Comparison of ENCODE assay signal across 21 cellular contexts in genomic region chr5:81633471-81633870, GRCh38.
"Had no signal": no experiment of that assay in that cellular context is flagged by ENCODE, and none has a peak within 500 bp of the region (broad histone marks: within the 10 kb centered on the region; RNA-seq: fewer than 3 reads in every experiment).

No MANE protein-coding gene starts in this region.

- H3K4me3 Mint-ChIP-seq: activated CD4-positive, alpha-beta T cell treated with anti-CD3 and anti-CD28 coated beads, Interleukin-2, amount 10 ng/mL, durations not matched to agents 24 days and 14 days; activated T-cell treated with anti-CD3 and anti-CD28 coated beads, Interleukin-2, amount 50 U/mL, for 72 hours; natural killer cell had no signal

- H3K27ac ChIP-seq: adrenal gland, lower lobe of right lung, pancreas, stomach, upper lobe of left lung had no signal

- H3K4me2 ChIP-seq: smooth muscle cell had no signal

- H3K4me1 ChIP-seq: adrenal gland, lower lobe of right lung, pancreas, stomach had no signal

- H3K4me1 Mint-ChIP-seq: natural killer cell had no signal

- H3K36me3 Mint-ChIP-seq: natural killer cell had no signal

- H3K4me3 ChIP-seq: adrenal gland, lower lobe of right lung, pancreas, smooth muscle cell, stomach, upper lobe of left lung had no signal

- H3K9me3 ChIP-seq: adrenal gland, lower lobe of right lung, pancreas, stomach, upper lobe of left lung had no signal

- H3K27me3 Mint-ChIP-seq: activated CD4-positive, alpha-beta T cell treated with anti-CD3 and anti-CD28 coated beads, Interleukin-2, amount 10 ng/mL, durations not matched to agents 24 days and 14 days had no signal

- H3K9me3 Mint-ChIP-seq: natural killer cell had no signal

- H3K36me3 ChIP-seq: adrenal gland, lower lobe of right lung, pancreas, upper lobe of left lung had no signal

- DNase-seq: activated CD4-positive, alpha-beta T cell treated with anti-CD3 and anti-CD28 coated beads, Interleukin-2, amount 10 ng/mL, durations not matched to agents 24 days and 14 days; activated CD4-positive, CD25-positive, alpha-beta regulatory T cell; activated CD8-positive, alpha-beta memory T cell treated with anti-CD3 and anti-CD28 coated beads, Interleukin-2, amount 50 U/mL, for 48 hours; activated gamma-delta T cell; activated T-cell treated with anti-CD3 and anti-CD28 coated beads, Interleukin-2, amount 50 U/mL, for 72 hours; adrenal gland; cerebellar nuclear complex; cortex of kidney; erythroblast; foreskin melanocyte; hypothalamus; islet precursor cell; left colon; lower lobe of right lung; natural killer cell; pancreas; stimulated activated CD4-positive, alpha-beta T cell treated with anti-CD3 and anti-CD28 coated beads, Interleukin-4, amount 100 ng/mL, for 1 hour; stomach; upper lobe of left lung had no signal

- H3K27me3 ChIP-seq: adrenal gland, pancreas, stomach, upper lobe of left lung had no signal

- H3K27ac Mint-ChIP-seq: activated CD4-positive, alpha-beta T cell treated with anti-CD3 and anti-CD28 coated beads, Interleukin-2, amount 10 ng/mL, durations not matched to agents 24 days and 14 days; activated naive CD4-positive, alpha-beta T cell treated with anti-CD3 and anti-CD28 coated beads, Interleukin-2, amount 50 U/mL, for 72 hours; activated T-cell treated with anti-CD3 and anti-CD28 coated beads, Interleukin-2, amount 50 U/mL, for 72 hours; natural killer cell had no signal
